Comparison of ENCODE assay signal across 9 cellular contexts in the genomic region with DNA sequence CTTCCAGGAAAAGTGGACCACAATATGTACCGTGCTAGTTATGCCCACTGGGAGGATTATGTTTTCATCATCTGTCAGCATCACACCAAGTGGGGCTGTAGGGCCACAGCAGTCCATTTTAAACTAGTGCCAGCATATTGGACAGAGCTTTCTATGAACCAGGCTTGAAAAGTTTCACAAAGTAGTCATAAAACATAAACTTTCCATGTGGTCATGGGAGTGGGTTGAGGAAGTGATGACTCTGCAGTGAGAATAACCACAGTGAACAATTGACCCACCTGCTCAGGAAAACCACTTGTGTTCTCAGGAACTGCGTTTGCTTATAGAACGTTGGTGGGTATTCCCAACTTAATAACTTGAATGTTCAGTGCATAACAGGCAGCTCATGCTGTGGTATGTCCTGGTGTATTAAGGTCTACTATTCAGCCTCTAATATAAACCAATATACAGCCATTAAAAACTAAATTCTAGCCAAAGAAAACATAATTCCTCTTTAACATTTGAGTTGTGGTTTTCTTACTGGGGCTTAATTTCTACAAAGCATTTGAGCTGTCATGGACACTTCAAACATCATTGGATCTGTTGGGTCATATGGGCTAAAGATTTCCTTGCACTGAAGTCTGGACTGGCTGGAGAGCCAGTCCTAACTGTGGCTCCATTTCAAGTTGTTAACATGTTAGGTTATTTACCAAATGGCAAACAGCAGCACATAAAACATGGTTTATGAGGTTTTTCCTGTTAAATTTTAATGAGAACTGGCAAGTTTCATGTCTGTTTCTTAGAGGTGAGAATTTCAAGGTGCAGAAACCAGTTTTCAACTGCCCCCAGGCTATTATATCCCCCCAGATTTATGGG.
DNase-seq lines count a peak whose midpoint lies in the region; ATAC-seq and TF ChIP-seq lines count a peak whose summit lies in the region.
"Had no signal": no experiment of that assay in that cellular context is flagged by ENCODE, and none has a peak within 500 bp of the region (broad histone marks: within the 10 kb centered on the region; RNA-seq: fewer than 3 reads in every experiment).

No MANE protein-coding gene starts in this region.

- no peak overlapping the region for H3K27ac ChIP-seq in right lobe of liver

- H3K9me3 Mint-ChIP-seq in activated T-helper 17 cell treated with anti-CD3 and anti-CD28 coated beads, Interleukin-2, amount 50 U/mL, for 72 hours, result peaks cover 3% of the 10 kb centered on the region
- peaks cover 0 to 12% (median 1%) of the 10 kb centered on the region in 6 donors for H3K9me3 Mint-ChIP-seq in immature natural killer cell

- no peaks in the 10 kb centered on the region for H3K27me3 Mint-ChIP-seq in activated T-helper 17 cell treated with anti-CD3 and anti-CD28 coated beads, Interleukin-2, amount 50 U/mL, for 72 hours
- no peaks in the 10 kb centered on the region for H3K27me3 Mint-ChIP-seq in immature natural killer cell (ENCODE audit: low read depth in 3 of 3)

- no peak overlapping the region for H3K27ac Mint-ChIP-seq in activated T-helper 17 cell treated with anti-CD3 and anti-CD28 coated beads, Interleukin-2, amount 50 U/mL, for 72 hours
- H3K27ac Mint-ChIP-seq in immature natural killer cell, result no peak overlapping the region

- intact Hi-C loops in right lobe of liver (cut with DNase I), result no loop called here

- TF ChIP-seq POLR2A in right lobe of liver (IDR thresholded peaks at IDR 0.05), result no peak

- no peaks in the 10 kb centered on the region for H3K4me1 ChIP-seq in right lobe of liver

- H3K27me3 ChIP-seq in right lobe of liver, result no peaks in the 10 kb centered on the region

- H3K4me1 Mint-ChIP-seq in activated T-helper 17 cell treated with anti-CD3 and anti-CD28 coated beads, Interleukin-2, amount 50 U/mL, for 72 hours, result no peaks in the 10 kb centered on the region
- peaks cover 5 to 23% of the 10 kb centered on the region in 2 donors for H3K4me1 Mint-ChIP-seq in immature natural killer cell

- ATAC-seq in GM19395 (IDR thresholded peaks at IDR 0.05; ENCODE audit: unreplicated experiment) (peak; percentile 88), HG03095 (IDR thresholded peaks at IDR 0.05; ENCODE audit: unreplicated experiment) (peak; percentile 86), right lobe of liver (no peak)
- peak; percentile 60 for ATAC-seq in activated T-helper 17 cell treated with anti-CD3 and anti-CD28 coated beads, Interleukin-2, amount 50 U/mL, for 72 hours (replicated peaks)

- DNase-seq in GDM1 (lab: John Stamatoyannopoulos, UW) (peak; percentile 77), T1000 (lab: John Stamatoyannopoulos, UW) (no peak), immature natural killer cell (no peak), right lobe of liver (no peak), HT-29 (ENCODE audit: low spot score) (no peak)
- DNase-seq: amniotic stem cell had no signal

- no peaks in the 10 kb centered on the region for H3K36me3 ChIP-seq in right lobe of liver

- TF ChIP-seq CTCF in right lobe of liver (IDR thresholded peaks at IDR 0.05), result no peak

- 19% methylated on average over 3 of the region's 3 CpGs for WGBS in right lobe of liver (ENCODE audit: insufficient coverage, low coverage, low lambda C conversion rate, missing lambda C conversion rate)

- no peak overlapping the region for H3K4me3 Mint-ChIP-seq in activated T-helper 17 cell treated with anti-CD3 and anti-CD28 coated beads, Interleukin-2, amount 50 U/mL, for 72 hours
- no peak overlapping the region for H3K4me3 Mint-ChIP-seq in immature natural killer cell

- no peak overlapping the region for H3K4me3 ChIP-seq in right lobe of liver

- no peaks in the 10 kb centered on the region for H3K36me3 Mint-ChIP-seq in activated T-helper 17 cell treated with anti-CD3 and anti-CD28 coated beads, Interleukin-2, amount 50 U/mL, for 72 hours (ENCODE audit: low read depth)
- no peaks in the 10 kb centered on the region for H3K36me3 Mint-ChIP-seq in immature natural killer cell

- no peaks in the 10 kb centered on the region for H3K9me3 ChIP-seq in right lobe of liver

Comparison
In these comparisons a context has a peak if more than half of its experiments do, and no peak if none do; other contexts are left out.
1. ATAC-seq: peak in GM19395 (single experiment), HG03095 (single experiment) and activated T-helper 17 cell treated with anti-CD3 and anti-CD28 coated beads, Interleukin-2, amount 50 U/mL, for 72 hours (single experiment); none in right lobe of liver (0 of 4).